Comparison of ENCODE assay signal across 8 cellular contexts in the genomic region with DNA sequence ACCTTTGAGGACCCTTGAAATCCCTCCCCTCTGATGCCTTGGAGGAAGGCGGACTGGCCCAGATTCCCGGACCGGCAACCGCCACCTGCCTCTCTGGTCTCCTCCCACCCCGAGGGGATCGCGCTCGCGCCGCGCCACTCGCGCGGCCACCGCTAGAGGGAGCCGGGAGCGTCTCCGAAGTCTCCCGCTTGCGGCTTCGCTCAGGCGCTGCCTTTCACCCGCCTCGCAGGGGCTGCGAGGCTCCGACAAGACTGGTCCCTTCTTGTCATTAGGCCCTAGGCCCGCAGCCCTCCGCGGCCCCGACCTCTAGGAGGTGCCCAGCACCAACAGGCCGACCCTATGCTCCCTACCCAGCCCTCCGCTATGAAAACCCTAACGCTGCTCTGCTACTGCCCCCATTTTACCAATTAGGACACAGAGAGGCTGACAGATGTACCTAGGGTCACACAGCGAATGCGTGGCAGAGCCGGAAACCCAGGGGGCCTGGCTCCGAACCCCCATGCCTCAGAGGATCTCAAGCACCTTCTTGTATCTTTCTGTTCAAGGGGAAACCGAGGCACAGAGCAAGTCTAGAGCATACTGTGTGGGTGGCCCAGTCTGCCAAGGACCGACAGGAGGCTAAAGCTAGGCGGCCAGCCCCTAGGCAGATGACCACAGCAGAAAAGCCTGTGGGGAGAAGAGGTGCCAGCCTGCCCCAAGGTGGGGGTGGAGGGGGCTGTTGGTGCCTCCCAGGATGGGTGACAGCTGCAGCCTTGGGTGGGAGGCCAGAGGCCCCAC. TPM values are rescaled to one million over a fixed set of nuclear protein-coding genes. Genes with fewer than 3 reads are reported as not detected.
A peak's percentile ranks its signal among the peaks of the same experiment; 100 is the strongest.
DNase-seq lines count a peak whose midpoint lies in the region; ATAC-seq, FAIRE-seq and TF ChIP-seq lines count a peak whose summit lies in the region.

No MANE protein-coding gene starts in this region.

- TF ChIP-seq POLR2A in HepG2 (IDR thresholded peaks at IDR 0.05; ENCODE audit: insufficient read depth in 1 of 2, low read depth in 2 of 2, low read length in 2 of 2), result no peak

- no peaks in the 10 kb centered on the region for H3K36me3 ChIP-seq in HepG2 (replicated peaks in 1 of 2; ENCODE audit: control insufficient read depth in 1 of 2, insufficient read depth in 2 of 2, low read length in 2 of 2)

- WGBS in HepG2 (ENCODE audit: low lambda C conversion rate), result 0% methylated on average over 9 of the region's 40 CpGs

- DNase-seq in AML-193 (lab: John Stamatoyannopoulos, UW), result peak; percentile 38 to 39
- DNase-seq in NCI-H2227 (lab: John Stamatoyannopoulos, UW; ENCODE audit: unreplicated experiment), result peak; percentile 89
- peak; percentile 84 for DNase-seq in activated CD4-positive, CD25-positive, alpha-beta regulatory T cell treated with anti-CD3 and anti-CD28 coated beads, Interleukin-2, amount 50 U/mL, for 72 hours
- peak; percentile 44 to 63 for DNase-seq in central memory CD8-positive, alpha-beta T cell (ENCODE audit: low spot score in 2 of 2)
- DNase-seq in HepG2 (ENCODE audit: low spot score), result peak; percentile 28
- peak; percentile 69 to 79 for DNase-seq in stimulated activated CD4-positive, alpha-beta T cell treated with anti-CD3 and anti-CD28 coated beads, Interleukin-4, amount 100 ng/mL, for 48 hours (ENCODE audit: low read depth in 2 of 2)

- no peaks in the 10 kb centered on the region for H3K9me3 Mint-ChIP-seq in central memory CD8-positive, alpha-beta T cell

- H3K27me3 ChIP-seq in HepG2 (ENCODE audit: control insufficient read depth in 1 of 2, insufficient read depth in 2 of 2, low read length in 2 of 2), result peaks cover 14 to 58% of the 10 kb centered on the region in 2 experiments

- no peaks in the 10 kb centered on the region for H3K79me2 ChIP-seq in HepG2 (ENCODE audit: insufficient read depth, low read length)

- FAIRE-seq in HepG2 (lab: Jason Lieb, UNC), result no peak

- peak overlapping the region; percentile 18 for H3K4me3 Mint-ChIP-seq in central memory CD8-positive, alpha-beta T cell

- H3K4me3 ChIP-seq in HepG2 (replicated peaks in 1 of 3; ENCODE audit: insufficient read depth in 1 of 3, low read depth in 2 of 3, low read length in 3 of 3), result peak overlapping the region in 1 of 3 experiments; percentile 59; a peak in 2 of 6 replicates

- H3K9ac ChIP-seq in HepG2 (ENCODE audit: insufficient read depth, low read depth, low read length), result no peak overlapping the region; the same call in 1 of the 2 replicates

- H3K4me2 ChIP-seq in HepG2 (ENCODE audit: low read depth, low read length), result peak overlapping the region; percentile 80

- in situ Hi-C loops in HepG2 (cut with HindIII; ENCODE audit: extremely low pct_ligation_motif_present, low pct_unique_long_range_greater_than_20kb), result loop anchor here (5.0 kb wide), 1 partner anchor 39 kb away; no protein-coding TSS in a partner anchor

- no peaks in the 10 kb centered on the region for H3K4me1 Mint-ChIP-seq in central memory CD8-positive, alpha-beta T cell

- TF ChIP-seq EP300 in HepG2 (IDR thresholded peaks at IDR 0.05; ENCODE audit: low read depth in 2 of 2, low read length in 2 of 2) (no peak), HepG2 (CRISPR knock-in tag; IDR thresholded peaks at IDR 0.05; ENCODE audit: borderline replicate concordance) (no peak)

- H3K27ac Mint-ChIP-seq in central memory CD8-positive, alpha-beta T cell (ENCODE audit: low read depth), result no peak overlapping the region

- intact Hi-C loops in HepG2 (cut with micrococcal nuclease; ENCODE audit: unreplicated experiment), result loop anchor here (1.0 kb wide), 1 partner anchor 33 kb away; no protein-coding TSS in a partner anchor

- no peaks in the 10 kb centered on the region for H3K9me3 ChIP-seq in HepG2 (ENCODE audit: low read length)

- BruUV-seq in HepG2 (replicated peaks; lab: Mats Ljungman, UMichigan), result no TSS peak

- TF ChIP-seq RAD21 in HepG2 (CRISPR knock-in tag; IDR thresholded peaks at IDR 0.05), result peak; percentile 73

- H3K36me3 Mint-ChIP-seq in central memory CD8-positive, alpha-beta T cell (ENCODE audit: insufficient read depth), result peaks cover 1% of the 10 kb centered on the region

- peak; percentile 94 for TF ChIP-seq CTCF in HepG2 (CRISPR knock-in tag; IDR thresholded peaks at IDR 0.05)

- no peak overlapping the region for H3K27ac ChIP-seq in HepG2 (ENCODE audit: extremely low read length, insufficient read depth, low read length)

- H2AFZ ChIP-seq in HepG2 (ENCODE audit: low read length), result no peak overlapping the region

- H3K27me3 Mint-ChIP-seq in central memory CD8-positive, alpha-beta T cell, result peaks cover 44% of the 10 kb centered on the region

- no peaks in the 10 kb centered on the region for H4K20me1 ChIP-seq in HepG2 (ENCODE audit: insufficient read depth, low read length)

- POLR2A ChIA-PET in HepG2 (lab: Yijun Ruan, JAX), result no interaction called here

- peaks cover 12% of the 10 kb centered on the region; the same call in 1 of the 2 replicates for H3K4me1 ChIP-seq in HepG2 (ENCODE audit: insufficient read depth, low read length)

- ATAC-seq in GM21390 (IDR thresholded peaks at IDR 0.05; ENCODE audit: unreplicated experiment) (peak; percentile 66), HepG2 (peak; percentile 93), GM21723 (IDR thresholded peaks at IDR 0.05; ENCODE audit: unreplicated experiment) (no peak)
- peak; percentile 78 for ATAC-seq in central memory CD8-positive, alpha-beta T cell (replicated peaks; ENCODE audit: extremely low read depth, poor library complexity, severe bottlenecking)

- CTCF ChIA-PET in HepG2 (lab: Yijun Ruan, JAX; ENCODE audit: low intra/inter-chr PET ratio, low total read pairs), result interaction anchor here (0.8 to 3.1 kb wide), 3 partner anchors 33 to 106 kb away, joined by 3 to 14 read pairs (median 13); no protein-coding TSS in a partner anchor

TF ChIP-seq in HepG2, 621 proteins besides CTCF, POLR2A, EP300 and RAD21 (continues in another document):
- TF ChIP-seq ZSCAN21 (CRISPR knock-in tag; IDR thresholded peaks at IDR 0.05; ENCODE audit: borderline replicate concordance), result peak; percentile 60; the same call in 1 of the 2 replicates
- TF ChIP-seq SP5 (CRISPR knock-in tag; IDR thresholded peaks at IDR 0.05; ENCODE audit: borderline replicate concordance, low read depth), result no peak
- TF ChIP-seq ZSCAN22 (CRISPR knock-in tag; IDR thresholded peaks at IDR 0.05), result no peak
- TF ChIP-seq, protein P1, sequence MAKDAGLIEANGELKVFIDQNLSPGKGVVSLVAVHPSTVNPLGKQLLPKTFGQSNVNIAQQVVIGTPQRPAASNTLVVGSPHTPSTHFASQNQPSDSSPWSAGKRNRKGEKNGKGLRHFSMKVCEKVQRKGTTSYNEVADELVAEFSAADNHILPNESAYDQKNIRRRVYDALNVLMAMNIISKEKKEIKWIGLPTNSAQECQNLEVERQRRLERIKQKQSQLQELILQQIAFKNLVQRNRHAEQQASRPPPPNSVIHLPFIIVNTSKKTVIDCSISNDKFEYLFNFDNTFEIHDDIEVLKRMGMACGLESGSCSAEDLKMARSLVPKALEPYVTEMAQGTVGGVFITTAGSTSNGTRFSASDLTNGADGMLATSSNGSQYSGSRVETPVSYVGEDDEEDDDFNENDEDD (CRISPR knock-in tag; IDR thresholded peaks at IDR 0.05; ENCODE audit: borderline replicate concordance), result peak; percentile 60; the same call in 1 of the 2 replicates
- no peak for TF ChIP-seq NFRKB (IDR thresholded peaks at IDR 0.05)
- peak; percentile 60 for TF ChIP-seq HNRNPLL (IDR thresholded peaks at IDR 0.05; ENCODE audit: low read depth, low read length, poor library complexity, severe bottlenecking)
- TF ChIP-seq MTF2 (CRISPR knock-in tag; IDR thresholded peaks at IDR 0.05; ENCODE audit: borderline replicate concordance), result 0 out of 2 replicates have a peak, but pooled peaks have one; percentile 56
- TF ChIP-seq MBD4 (IDR thresholded peaks at IDR 0.05; ENCODE audit: borderline replicate concordance, low read length), result no peak
- TF ChIP-seq SP4 (CRISPR knock-in tag; IDR thresholded peaks at IDR 0.05), result peak; percentile 51; the same call in 1 of the 2 replicates
- peak; percentile 51; the same call in 1 of the 2 replicates for TF ChIP-seq CBFB (CRISPR knock-in tag; IDR thresholded peaks at IDR 0.05)
- TF ChIP-seq PRMT3 (CRISPR knock-in tag; IDR thresholded peaks at IDR 0.05; ENCODE audit: borderline replicate concordance, low read depth), result no peak
- TF ChIP-seq KLF15 (CRISPR knock-in tag; IDR thresholded peaks at IDR 0.05; ENCODE audit: borderline replicate concordance), result no peak

RNA-seq across cellular contexts. Expression of a gene that starts 21.4 kb away (rescaled TPM):
- not detected in 2 replicates for total RNA-seq in HepG2 (2016; rRNA removed; fragmentation: Illumina TruSeq; extraction: Trizol)
- not detected in 2 replicates for total RNA-seq in HepG2 (2016; cell fraction: cytosol; rRNA removed; fragmentation: Illumina TruSeq; extraction: Trizol; ENCODE audit: low read depth)
- not detected in 2 replicates for total RNA-seq in HepG2 (2016; cell fraction: insoluble cytoplasmic fraction; rRNA removed; fragmentation: Illumina TruSeq; extraction: Trizol)
- total RNA-seq in HepG2 (2016; cell fraction: membrane; rRNA removed; fragmentation: Illumina TruSeq; extraction: Trizol), result not detected in 2 replicates
- total RNA-seq in HepG2 (2016; cell fraction: nucleus; rRNA removed; fragmentation: Illumina TruSeq; extraction: Trizol), result not detected in 2 replicates
- polyA plus RNA-seq in HepG2 (2011; rRNA removed), result 0.03 and 0.05 TPM in 2 replicates
- polyA plus RNA-seq in HepG2 (2011; cell fraction: cytosol; rRNA removed), result 0.01 and 0.03 TPM in 2 replicates
- not detected in 2 replicates for polyA plus RNA-seq in HepG2 (2011; cell fraction: nucleus; rRNA removed)
- polyA plus RNA-seq in HepG2 (2012), result not detected in 2 replicates
- not detected in 2 replicates for polyA plus RNA-seq in HepG2 (2016; cell fraction: cytosol; fragmentation: Illumina TruSeq; extraction: Trizol; ENCODE audit: low read depth)
- not detected in 2 replicates for polyA plus RNA-seq in HepG2 (2016; cell fraction: insoluble cytoplasmic fraction; fragmentation: Illumina TruSeq; extraction: Trizol; ENCODE audit: low read depth)
- polyA plus RNA-seq in HepG2 (2016; cell fraction: membrane; fragmentation: Illumina TruSeq; extraction: Trizol; ENCODE audit: low read depth), result not detected in 2 replicates
- polyA plus RNA-seq in HepG2 (2016; cell fraction: nucleus; fragmentation: Illumina TruSeq; extraction: Trizol; ENCODE audit: insufficient read depth, low read depth), result not detected in 2 replicates
- polyA minus RNA-seq in HepG2 (2011; rRNA and poly(A)+ RNA removed; ENCODE audit: low replicate concordance), result not detected in 2 replicates
- polyA minus RNA-seq in HepG2 (2011; cell fraction: cytosol; rRNA and poly(A)+ RNA removed), result not detected in 2 replicates
- polyA minus RNA-seq in HepG2 (2011; cell fraction: nucleus; rRNA and poly(A)+ RNA removed), result not detected in 2 replicates

Comparison
In these comparisons a context has a peak if more than half of its experiments do, and no peak if none do; other contexts are left out.
1. DNase-seq: peak in every context shown above with its lines; median percentile 89 in NCI-H2227; 84 in activated CD4-positive, CD25-positive, alpha-beta regulatory T cell treated with anti-CD3 and anti-CD28 coated beads, Interleukin-2, amount 50 U/mL, for 72 hours; 74 in stimulated activated CD4-positive, alpha-beta T cell treated with anti-CD3 and anti-CD28 coated beads, Interleukin-4, amount 100 ng/mL, for 48 hours; 54 in central memory CD8-positive, alpha-beta T cell; 38 in AML-193; 28 in HepG2.